In the genomic region with DNA sequence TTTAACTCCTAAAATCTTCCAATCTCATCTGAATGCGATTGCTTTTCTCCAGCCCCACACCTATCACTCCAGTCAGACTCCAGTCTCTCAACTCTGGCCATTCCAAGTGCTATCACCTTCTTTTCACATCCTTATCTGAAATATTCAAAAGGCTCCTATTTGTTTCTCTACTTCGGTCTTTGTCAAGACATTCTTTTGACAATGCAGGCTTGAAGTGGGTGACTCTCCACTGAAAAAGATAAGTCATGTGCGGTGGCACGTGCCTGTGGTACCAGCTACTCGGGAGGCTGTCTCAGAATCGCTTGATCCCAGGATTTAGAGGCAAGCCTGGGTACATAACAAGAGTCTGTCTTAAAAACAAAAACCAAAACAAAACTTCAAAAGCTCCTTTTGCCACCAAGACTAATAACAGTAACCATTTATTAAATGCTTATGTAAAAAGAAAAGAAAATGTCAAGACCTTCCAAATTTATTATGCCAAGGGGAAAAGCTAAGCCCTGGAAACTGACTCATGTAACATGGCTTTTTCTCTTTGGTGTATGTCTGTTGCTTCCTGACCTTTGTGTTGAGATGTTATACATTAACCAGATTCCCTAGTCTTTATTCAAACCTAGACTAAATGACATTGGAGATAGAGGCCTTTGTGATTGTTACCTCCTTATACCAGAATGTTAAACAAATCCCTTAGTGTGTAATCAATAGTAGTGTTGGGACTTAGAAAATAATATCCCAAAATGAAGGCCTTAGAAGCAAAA, we compare ENCODE assay signal across 1 cellular context.
TF ChIP-seq lines count a peak whose summit lies in the region.

No MANE protein-coding gene starts in this region.

TF ChIP-seq in HepG2, 621 proteins besides CTCF, POLR2A, EP300 and RAD21 (continues in another document):
- TF ChIP-seq, protein P1, sequence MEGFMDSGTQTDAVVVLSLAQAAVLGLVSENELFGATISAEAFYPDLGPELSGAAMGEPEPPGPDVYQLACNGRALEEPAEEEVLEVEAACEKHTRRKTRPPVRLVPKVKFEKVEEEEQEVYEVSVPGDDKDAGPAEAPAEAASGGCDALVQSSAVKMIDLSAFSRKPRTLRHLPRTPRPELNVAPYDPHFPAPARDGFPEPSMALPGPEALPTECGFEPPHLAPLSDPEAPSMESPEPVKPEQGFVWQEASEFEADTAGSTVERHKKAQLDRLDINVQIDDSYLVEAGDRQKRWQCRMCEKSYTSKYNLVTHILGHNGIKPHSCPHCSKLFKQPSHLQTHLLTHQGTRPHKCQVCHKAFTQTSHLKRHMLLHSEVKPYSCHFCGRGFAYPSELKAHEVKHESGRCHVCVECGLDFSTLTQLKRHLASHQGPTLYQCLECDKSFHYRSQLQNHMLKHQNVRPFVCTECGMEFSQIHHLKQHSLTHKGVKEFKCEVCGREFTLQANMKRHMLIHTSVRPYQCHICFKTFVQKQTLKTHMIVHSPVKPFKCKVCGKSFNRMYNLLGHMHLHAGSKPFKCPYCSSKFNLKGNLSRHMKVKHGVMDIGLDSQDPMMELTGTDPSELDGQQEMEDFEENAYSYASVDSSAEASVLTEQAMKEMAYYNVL (CRISPR knock-in tag; IDR thresholded peaks at IDR 0.05; ENCODE audit: borderline replicate concordance), result no peak
- TF ChIP-seq RBM22 (optimal IDR thresholded peaks at IDR 0.05; ENCODE audit: low read length) (no peak), TBL1XR1 (IDR thresholded peaks at IDR 0.05; ENCODE audit: borderline replicate concordance, low read length, partially characterized antibody) (no peak), MAZ (IDR thresholded peaks at IDR 0.05; ENCODE audit: borderline replicate concordance, low read depth, low read length) (no peak), MAZ (CRISPR knock-in tag; IDR thresholded peaks at IDR 0.05; ENCODE audit: low read depth) (0 out of 2 replicates have a peak, but pooled peaks have one; percentile 11), POLR2AphosphoS5 (IDR thresholded peaks at IDR 0.05; ENCODE audit: low read depth, low read length) (peak; percentile 78), HOXA5 (CRISPR knock-in tag; IDR thresholded peaks at IDR 0.05) (no peak; the same call in 1 of the 2 replicates), ZFY (CRISPR knock-in tag; IDR thresholded peaks at IDR 0.05) (0 out of 2 replicates have a peak, but pooled peaks have one; percentile 27), NFE2L1 (CRISPR knock-in tag; IDR thresholded peaks at IDR 0.05; ENCODE audit: borderline replicate concordance) (no peak), KAT8 (CRISPR knock-in tag; IDR thresholded peaks at IDR 0.05) (peak; percentile 74), POLR2AphosphoS2 (IDR thresholded peaks at IDR 0.05; ENCODE audit: low read depth, low read length) (no peak), POGZ (CRISPR knock-in tag; IDR thresholded peaks at IDR 0.05) (no peak; the same call in 1 of the 2 replicates), ZNF781 (CRISPR knock-in tag; IDR thresholded peaks at IDR 0.05; ENCODE audit: borderline replicate concordance, not compliant biosample characterization) (no peak), CEBPG (CRISPR knock-in tag; IDR thresholded peaks at IDR 0.05) (peak; percentile 39; the same call in 1 of the 2 replicates), ZNF703 (CRISPR knock-in tag; IDR thresholded peaks at IDR 0.05; ENCODE audit: borderline replicate concordance) (no peak), KDM3A (CRISPR knock-in tag; IDR thresholded peaks at IDR 0.05; ENCODE audit: low read depth) (no peak), ZNF546 (CRISPR knock-in tag; conservative IDR thresholded peaks at IDR 0.05) (no peak), NCOA1 (CRISPR knock-in tag; IDR thresholded peaks at IDR 0.05) (no peak), NR1H2 (CRISPR knock-in tag; IDR thresholded peaks at IDR 0.05; ENCODE audit: borderline replicate concordance, low read depth) (no peak), TRIM24 (CRISPR knock-in tag; IDR thresholded peaks at IDR 0.05) (no peak), THAP11 (CRISPR knock-in tag; IDR thresholded peaks at IDR 0.05) (peak; percentile 49; the same call in 1 of the 2 replicates), KAT2B (IDR thresholded peaks at IDR 0.05; ENCODE audit: borderline replicate concordance, low read depth, low read length) (no peak), ZNF460 (CRISPR knock-in tag; IDR thresholded peaks at IDR 0.05; ENCODE audit: borderline replicate concordance) (peak; percentile 17; the same call in 1 of the 2 replicates), RARG (CRISPR knock-in tag; IDR thresholded peaks at IDR 0.05; ENCODE audit: low read depth) (no peak), CEBPB (IDR thresholded peaks at IDR 0.05; ENCODE audit: borderline replicate concordance, low read depth, low read length) (no peak), DNMT3B (CRISPR knock-in tag; conservative IDR thresholded peaks at IDR 0.05) (no peak)
- TF ChIP-seq, protein P2, sequence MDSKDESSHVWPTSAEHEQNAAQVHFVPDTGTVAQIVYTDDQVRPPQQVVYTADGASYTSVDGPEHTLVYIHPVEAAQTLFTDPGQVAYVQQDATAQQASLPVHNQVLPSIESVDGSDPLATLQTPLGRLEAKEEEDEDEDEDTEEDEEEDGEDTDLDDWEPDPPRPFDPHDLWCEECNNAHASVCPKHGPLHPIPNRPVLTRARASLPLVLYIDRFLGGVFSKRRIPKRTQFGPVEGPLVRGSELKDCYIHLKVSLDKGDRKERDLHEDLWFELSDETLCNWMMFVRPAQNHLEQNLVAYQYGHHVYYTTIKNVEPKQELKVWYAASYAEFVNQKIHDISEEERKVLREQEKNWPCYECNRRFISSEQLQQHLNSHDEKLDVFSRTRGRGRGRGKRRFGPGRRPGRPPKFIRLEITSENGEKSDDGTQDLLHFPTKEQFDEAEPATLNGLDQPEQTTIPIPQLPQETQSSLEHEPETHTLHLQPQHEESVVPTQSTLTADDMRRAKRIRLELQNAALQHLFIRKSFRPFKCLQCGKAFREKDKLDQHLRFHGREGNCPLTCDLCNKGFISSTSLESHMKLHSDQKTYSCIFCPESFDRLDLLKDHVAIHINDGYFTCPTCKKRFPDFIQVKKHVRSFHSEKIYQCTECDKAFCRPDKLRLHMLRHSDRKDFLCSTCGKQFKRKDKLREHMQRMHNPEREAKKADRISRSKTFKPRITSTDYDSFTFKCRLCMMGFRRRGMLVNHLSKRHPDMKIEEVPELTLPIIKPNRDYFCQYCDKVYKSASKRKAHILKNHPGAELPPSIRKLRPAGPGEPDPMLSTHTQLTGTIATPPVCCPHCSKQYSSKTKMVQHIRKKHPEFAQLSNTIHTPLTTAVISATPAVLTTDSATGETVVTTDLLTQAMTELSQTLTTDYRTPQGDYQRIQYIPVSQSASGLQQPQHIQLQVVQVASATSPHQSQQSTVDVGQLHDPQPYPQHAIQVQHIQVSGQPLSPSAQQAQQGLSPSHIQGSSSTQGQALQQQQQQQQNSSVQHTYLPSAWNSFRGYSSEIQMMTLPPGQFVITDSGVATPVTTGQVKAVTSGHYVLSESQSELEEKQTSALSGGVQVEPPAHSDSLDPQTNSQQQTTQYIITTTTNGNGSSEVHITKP (CRISPR knock-in tag; IDR thresholded peaks at IDR 0.05; ENCODE audit: low read depth), result no peak
- TF ChIP-seq, protein P3, sequence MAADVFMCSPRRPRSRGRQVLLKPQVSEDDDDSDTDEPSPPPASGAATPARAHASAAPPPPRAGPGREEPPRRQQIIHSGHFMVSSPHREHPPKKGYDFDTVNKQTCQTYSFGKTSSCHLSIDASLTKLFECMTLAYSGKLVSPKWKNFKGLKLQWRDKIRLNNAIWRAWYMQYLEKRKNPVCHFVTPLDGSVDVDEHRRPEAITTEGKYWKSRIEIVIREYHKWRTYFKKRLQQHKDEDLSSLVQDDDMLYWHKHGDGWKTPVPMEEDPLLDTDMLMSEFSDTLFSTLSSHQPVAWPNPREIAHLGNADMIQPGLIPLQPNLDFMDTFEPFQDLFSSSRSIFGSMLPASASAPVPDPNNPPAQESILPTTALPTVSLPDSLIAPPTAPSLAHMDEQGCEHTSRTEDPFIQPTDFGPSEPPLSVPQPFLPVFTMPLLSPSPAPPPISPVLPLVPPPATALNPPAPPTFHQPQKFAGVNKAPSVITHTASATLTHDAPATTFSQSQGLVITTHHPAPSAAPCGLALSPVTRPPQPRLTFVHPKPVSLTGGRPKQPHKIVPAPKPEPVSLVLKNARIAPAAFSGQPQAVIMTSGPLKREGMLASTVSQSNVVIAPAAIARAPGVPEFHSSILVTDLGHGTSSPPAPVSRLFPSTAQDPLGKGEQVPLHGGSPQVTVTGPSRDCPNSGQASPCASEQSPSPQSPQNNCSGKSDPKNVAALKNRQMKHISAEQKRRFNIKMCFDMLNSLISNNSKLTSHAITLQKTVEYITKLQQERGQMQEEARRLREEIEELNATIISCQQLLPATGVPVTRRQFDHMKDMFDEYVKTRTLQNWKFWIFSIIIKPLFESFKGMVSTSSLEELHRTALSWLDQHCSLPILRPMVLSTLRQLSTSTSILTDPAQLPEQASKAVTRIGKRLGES (CRISPR knock-in tag; IDR thresholded peaks at IDR 0.05; ENCODE audit: borderline replicate concordance), result no peak
- TF ChIP-seq, protein P4, sequence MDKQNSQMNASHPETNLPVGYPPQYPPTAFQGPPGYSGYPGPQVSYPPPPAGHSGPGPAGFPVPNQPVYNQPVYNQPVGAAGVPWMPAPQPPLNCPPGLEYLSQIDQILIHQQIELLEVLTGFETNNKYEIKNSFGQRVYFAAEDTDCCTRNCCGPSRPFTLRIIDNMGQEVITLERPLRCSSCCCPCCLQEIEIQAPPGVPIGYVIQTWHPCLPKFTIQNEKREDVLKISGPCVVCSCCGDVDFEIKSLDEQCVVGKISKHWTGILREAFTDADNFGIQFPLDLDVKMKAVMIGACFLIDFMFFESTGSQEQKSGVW (CRISPR knock-in tag; IDR thresholded peaks at IDR 0.05; ENCODE audit: borderline replicate concordance), result no peak
- TF ChIP-seq, protein P5, sequence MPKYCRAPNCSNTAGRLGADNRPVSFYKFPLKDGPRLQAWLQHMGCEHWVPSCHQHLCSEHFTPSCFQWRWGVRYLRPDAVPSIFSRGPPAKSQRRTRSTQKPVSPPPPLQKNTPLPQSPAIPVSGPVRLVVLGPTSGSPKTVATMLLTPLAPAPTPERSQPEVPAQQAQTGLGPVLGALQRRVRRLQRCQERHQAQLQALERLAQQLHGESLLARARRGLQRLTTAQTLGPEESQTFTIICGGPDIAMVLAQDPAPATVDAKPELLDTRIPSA (CRISPR knock-in tag; IDR thresholded peaks at IDR 0.05; ENCODE audit: borderline replicate concordance), result no peak
- TF ChIP-seq, protein P6, sequence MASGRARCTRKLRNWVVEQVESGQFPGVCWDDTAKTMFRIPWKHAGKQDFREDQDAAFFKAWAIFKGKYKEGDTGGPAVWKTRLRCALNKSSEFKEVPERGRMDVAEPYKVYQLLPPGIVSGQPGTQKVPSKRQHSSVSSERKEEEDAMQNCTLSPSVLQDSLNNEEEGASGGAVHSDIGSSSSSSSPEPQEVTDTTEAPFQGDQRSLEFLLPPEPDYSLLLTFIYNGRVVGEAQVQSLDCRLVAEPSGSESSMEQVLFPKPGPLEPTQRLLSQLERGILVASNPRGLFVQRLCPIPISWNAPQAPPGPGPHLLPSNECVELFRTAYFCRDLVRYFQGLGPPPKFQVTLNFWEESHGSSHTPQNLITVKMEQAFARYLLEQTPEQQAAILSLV (CRISPR knock-in tag; IDR thresholded peaks at IDR 0.05; ENCODE audit: borderline replicate concordance), result no peak
- TF ChIP-seq, protein P7, sequence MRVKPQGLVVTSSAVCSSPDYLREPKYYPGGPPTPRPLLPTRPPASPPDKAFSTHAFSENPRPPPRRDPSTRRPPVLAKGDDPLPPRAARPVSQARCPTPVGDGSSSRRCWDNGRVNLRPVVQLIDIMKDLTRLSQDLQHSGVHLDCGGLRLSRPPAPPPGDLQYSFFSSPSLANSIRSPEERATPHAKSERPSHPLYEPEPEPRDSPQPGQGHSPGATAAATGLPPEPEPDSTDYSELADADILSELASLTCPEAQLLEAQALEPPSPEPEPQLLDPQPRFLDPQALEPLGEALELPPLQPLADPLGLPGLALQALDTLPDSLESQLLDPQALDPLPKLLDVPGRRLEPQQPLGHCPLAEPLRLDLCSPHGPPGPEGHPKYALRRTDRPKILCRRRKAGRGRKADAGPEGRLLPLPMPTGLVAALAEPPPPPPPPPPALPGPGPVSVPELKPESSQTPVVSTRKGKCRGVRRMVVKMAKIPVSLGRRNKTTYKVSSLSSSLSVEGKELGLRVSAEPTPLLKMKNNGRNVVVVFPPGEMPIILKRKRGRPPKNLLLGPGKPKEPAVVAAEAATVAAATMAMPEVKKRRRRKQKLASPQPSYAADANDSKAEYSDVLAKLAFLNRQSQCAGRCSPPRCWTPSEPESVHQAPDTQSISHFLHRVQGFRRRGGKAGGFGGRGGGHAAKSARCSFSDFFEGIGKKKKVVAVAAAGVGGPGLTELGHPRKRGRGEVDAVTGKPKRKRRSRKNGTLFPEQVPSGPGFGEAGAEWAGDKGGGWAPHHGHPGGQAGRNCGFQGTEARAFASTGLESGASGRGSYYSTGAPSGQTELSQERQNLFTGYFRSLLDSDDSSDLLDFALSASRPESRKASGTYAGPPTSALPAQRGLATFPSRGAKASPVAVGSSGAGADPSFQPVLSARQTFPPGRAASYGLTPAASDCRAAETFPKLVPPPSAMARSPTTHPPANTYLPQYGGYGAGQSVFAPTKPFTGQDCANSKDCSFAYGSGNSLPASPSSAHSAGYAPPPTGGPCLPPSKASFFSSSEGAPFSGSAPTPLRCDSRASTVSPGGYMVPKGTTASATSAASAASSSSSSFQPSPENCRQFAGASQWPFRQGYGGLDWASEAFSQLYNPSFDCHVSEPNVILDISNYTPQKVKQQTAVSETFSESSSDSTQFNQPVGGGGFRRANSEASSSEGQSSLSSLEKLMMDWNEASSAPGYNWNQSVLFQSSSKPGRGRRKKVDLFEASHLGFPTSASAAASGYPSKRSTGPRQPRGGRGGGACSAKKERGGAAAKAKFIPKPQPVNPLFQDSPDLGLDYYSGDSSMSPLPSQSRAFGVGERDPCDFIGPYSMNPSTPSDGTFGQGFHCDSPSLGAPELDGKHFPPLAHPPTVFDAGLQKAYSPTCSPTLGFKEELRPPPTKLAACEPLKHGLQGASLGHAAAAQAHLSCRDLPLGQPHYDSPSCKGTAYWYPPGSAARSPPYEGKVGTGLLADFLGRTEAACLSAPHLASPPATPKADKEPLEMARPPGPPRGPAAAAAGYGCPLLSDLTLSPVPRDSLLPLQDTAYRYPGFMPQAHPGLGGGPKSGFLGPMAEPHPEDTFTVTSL (CRISPR knock-in tag; IDR thresholded peaks at IDR 0.05; ENCODE audit: borderline replicate concordance), result peak; percentile 65; the same call in 1 of the 2 replicates
- TF ChIP-seq, protein P8, sequence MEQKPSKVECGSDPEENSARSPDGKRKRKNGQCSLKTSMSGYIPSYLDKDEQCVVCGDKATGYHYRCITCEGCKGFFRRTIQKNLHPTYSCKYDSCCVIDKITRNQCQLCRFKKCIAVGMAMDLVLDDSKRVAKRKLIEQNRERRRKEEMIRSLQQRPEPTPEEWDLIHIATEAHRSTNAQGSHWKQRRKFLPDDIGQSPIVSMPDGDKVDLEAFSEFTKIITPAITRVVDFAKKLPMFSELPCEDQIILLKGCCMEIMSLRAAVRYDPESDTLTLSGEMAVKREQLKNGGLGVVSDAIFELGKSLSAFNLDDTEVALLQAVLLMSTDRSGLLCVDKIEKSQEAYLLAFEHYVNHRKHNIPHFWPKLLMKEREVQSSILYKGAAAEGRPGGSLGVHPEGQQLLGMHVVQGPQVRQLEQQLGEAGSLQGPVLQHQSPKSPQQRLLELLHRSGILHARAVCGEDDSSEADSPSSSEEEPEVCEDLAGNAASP (CRISPR knock-in tag; IDR thresholded peaks at IDR 0.05; ENCODE audit: borderline replicate concordance), result no peak
- TF ChIP-seq, protein P9, sequence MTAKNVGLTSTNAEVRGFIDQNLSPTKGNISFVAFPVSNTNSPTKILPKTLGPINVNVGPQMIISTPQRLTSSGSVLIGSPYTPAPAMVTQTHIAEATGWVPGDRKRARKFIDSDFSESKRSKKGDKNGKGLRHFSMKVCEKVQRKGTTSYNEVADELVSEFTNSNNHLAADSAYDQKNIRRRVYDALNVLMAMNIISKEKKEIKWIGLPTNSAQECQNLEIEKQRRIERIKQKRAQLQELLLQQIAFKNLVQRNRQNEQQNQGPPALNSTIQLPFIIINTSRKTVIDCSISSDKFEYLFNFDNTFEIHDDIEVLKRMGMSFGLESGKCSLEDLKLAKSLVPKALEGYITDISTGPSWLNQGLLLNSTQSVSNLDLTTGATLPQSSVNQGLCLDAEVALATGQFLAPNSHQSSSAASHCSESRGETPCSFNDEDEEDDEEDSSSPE (CRISPR knock-in tag; IDR thresholded peaks at IDR 0.05), result no peak; the same call in 1 of the 2 replicates
